Comparison of ENCODE assay signal across 8 cellular contexts in the genomic region with DNA sequence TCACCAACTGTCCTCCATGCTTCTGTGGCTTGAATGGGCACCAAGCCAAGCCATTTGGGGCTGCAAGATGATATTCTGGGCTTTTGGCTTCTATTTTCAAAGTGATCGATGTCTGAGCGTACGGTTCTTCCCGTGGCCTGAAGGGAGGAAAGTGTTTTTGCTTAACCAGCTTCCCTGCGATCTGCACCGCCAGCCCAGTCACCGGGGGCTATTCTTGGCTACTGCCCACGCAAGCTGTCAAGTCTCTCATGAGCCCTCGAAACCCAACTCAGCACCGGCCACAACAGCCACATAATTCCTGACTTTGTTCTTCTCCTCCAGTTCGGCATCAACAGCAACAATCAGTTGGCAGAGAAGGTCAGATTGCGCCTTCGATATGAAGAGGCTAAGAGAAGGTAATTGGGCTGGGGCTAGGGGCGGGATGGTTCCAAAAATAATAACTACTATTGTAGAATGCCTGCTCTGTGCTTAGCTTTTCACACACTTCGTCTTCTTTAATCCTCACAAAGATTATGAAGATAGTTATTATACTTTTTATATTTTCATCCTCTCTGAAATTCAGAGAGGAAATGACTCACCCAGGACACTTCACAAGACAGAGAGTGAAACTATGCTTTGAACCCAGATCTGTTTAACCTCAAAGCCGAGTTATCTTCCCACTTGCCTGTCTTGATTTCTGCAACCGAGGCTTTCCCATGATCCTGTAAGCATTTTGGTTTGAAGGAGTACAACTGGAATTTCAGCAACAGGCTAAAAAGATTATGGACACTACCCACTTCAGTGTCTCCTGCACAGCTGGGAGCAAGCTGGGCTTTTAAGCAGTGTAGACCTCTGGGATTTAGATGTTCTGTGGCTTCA.
DNase-seq lines count a peak whose midpoint lies in the region; ATAC-seq and TF ChIP-seq lines count a peak whose summit lies in the region.

No MANE protein-coding gene starts in this region.

- H3K9me3 ChIP-seq in transverse colon = no peaks in the 10 kb centered on the region

- H3K9me3 Mint-ChIP-seq in T-helper 1 cell treated with Interleukin-12 subunit alpha and Interleukin-12 subunit beta and Interleukin-4 antibody, amounts not matched to agents 30 μg/mL and 1 μg/mL, for 36 hours = no peaks in the 10 kb centered on the region

- TF ChIP-seq CTCF in AG10803 (conservative IDR thresholded peaks at IDR 0.05; ENCODE audit: low read length) (no peak), epithelial cell of esophagus (IDR thresholded peaks at IDR 0.05; ENCODE audit: insufficient read depth, low read depth, low read length, missing control alignments) (no peak), transverse colon (IDR thresholded peaks at IDR 0.05) (no peak)

- peaks cover 13% of the 10 kb centered on the region for H3K4me1 Mint-ChIP-seq in T-helper 1 cell treated with Interleukin-12 subunit alpha and Interleukin-12 subunit beta and Interleukin-4 antibody, amounts not matched to agents 30 μg/mL and 1 μg/mL, for 36 hours (ENCODE audit: low read depth)

- DNase-seq in AG10803 (ENCODE audit: low read depth) (peak; percentile 64), epithelial cell of esophagus (ENCODE audit: low read depth) (peak; percentile 59), NCI-H1048 (lab: John Stamatoyannopoulos, UW) (no peak), transverse colon (no peak)
- DNase-seq in stimulated activated CD8-positive, alpha-beta memory T cell treated with anti-CD3 and anti-CD28 coated beads, Interleukin-4, amount 100 ng/mL, for 24 hours (ENCODE audit: low read depth) = peak; percentile 3

- H3K27ac Mint-ChIP-seq in T-helper 1 cell treated with Interleukin-12 subunit alpha and Interleukin-12 subunit beta and Interleukin-4 antibody, amounts not matched to agents 30 μg/mL and 1 μg/mL, for 36 hours = no peak overlapping the region

- H3K27ac ChIP-seq in transverse colon = no peak overlapping the region

- TF ChIP-seq EP300 in transverse colon (IDR thresholded peaks at IDR 0.05; ENCODE audit: low read depth) = no peak

- no peaks in the 10 kb centered on the region for H3K36me3 Mint-ChIP-seq in T-helper 1 cell treated with Interleukin-12 subunit alpha and Interleukin-12 subunit beta and Interleukin-4 antibody, amounts not matched to agents 30 μg/mL and 1 μg/mL, for 36 hours (ENCODE audit: low read depth)

- no peaks in the 10 kb centered on the region for H3K36me3 ChIP-seq in transverse colon

- H3K4me1 ChIP-seq in transverse colon = no peaks in the 10 kb centered on the region

- intact Hi-C loops in transverse colon (cut with DNase I; ENCODE audit: low total_unique reads) = no loop called here

- no peaks in the 10 kb centered on the region for H3K27me3 ChIP-seq in transverse colon

- in situ Hi-C loops in transverse colon (cut with MboI; ENCODE audit: low pct_ligation_motif_present in 1 of 4, low pct_unique_long_range_greater_than_20kb in 1 of 4, low sequenced_read_pairs in 3 of 4) = no loop called here

- no peak for TF ChIP-seq POLR2A in transverse colon (IDR thresholded peaks at IDR 0.05)

- peaks cover 27% of the 10 kb centered on the region for H3K27me3 Mint-ChIP-seq in T-helper 1 cell treated with Interleukin-12 subunit alpha and Interleukin-12 subunit beta and Interleukin-4 antibody, amounts not matched to agents 30 μg/mL and 1 μg/mL, for 36 hours (ENCODE audit: low read depth)

- WGBS in transverse colon (ENCODE audit: low coverage in 1 of 2), 2 donors = 75 to 79% methylated on average over 6 to 17 of the region's 17 CpGs

- ATAC-seq in GM21717 (IDR thresholded peaks at IDR 0.05; ENCODE audit: unreplicated experiment) (peak; percentile 59), HG02759 (IDR thresholded peaks at IDR 0.05; ENCODE audit: unreplicated experiment) (no peak)

- peak overlapping the region; percentile 33 for H3K4me3 Mint-ChIP-seq in T-helper 1 cell treated with Interleukin-12 subunit alpha and Interleukin-12 subunit beta and Interleukin-4 antibody, amounts not matched to agents 30 μg/mL and 1 μg/mL, for 36 hours

- H3K4me3 ChIP-seq in AG10803 (ENCODE audit: low read length) (no peak overlapping the region), epithelial cell of esophagus (ENCODE audit: low read length) (no peak overlapping the region), transverse colon (no peak overlapping the region)

Comparison
In these comparisons a context has a peak if more than half of its experiments do, and no peak if none do; other contexts are left out.
1. DNase-seq: peak in AG10803 (single experiment), epithelial cell of esophagus (single experiment) and stimulated activated CD8-positive, alpha-beta memory T cell treated with anti-CD3 and anti-CD28 coated beads, Interleukin-4, amount 100 ng/mL, for 24 hours (single experiment); none in NCI-H1048 (single experiment) and transverse colon (single experiment).